In the genomic region with DNA sequence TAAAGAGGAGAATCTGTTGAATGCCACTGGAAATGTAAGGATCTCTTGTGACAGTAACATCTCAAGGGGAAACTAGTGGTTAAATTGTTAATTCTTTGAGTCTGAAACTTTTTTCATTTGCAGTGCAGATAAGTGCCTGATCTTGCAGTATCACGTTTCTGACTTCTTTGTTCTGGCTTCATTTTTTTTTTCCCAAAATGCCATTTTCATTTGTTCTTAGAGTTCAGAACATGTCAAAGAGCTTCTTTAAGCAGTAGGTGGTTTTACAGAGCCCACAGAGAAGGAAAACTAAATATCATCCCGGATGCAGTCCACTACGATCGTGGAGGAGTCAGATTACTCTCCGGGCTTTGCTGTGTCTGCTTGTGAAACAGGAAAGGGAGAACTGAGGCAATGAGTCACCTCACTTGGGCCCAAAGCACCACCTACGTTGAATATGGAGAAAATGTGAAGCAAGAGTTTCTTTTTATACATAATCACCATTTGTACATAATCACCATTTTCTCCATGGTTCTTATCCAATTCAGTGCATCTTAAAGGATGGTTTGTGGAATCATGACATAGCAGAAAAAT, we compare ENCODE assay signal across 13 cellular contexts. TPM values are rescaled to one million over a fixed set of nuclear protein-coding genes. Genes with fewer than 3 reads are reported as not detected.
DNase-seq lines count a peak whose midpoint lies in the region; ATAC-seq and TF ChIP-seq lines count a peak whose summit lies in the region.
"Had no signal": no experiment of that assay in that cellular context is flagged by ENCODE, and none has a peak within 500 bp of the region (broad histone marks: within the 10 kb centered on the region; RNA-seq: fewer than 3 reads in every experiment).

No MANE protein-coding gene starts in this region.

- peak overlapping the region; percentile 91 for H3K27ac Mint-ChIP-seq in HFFc6
- H3K27ac Mint-ChIP-seq: activated naive CD8-positive, alpha-beta T cell treated with anti-CD3 and anti-CD28 coated beads, Interleukin-2, amount 50 U/mL, for 24 hours had no signal

- ATAC-seq in RWPE2 (ENCODE audit: low read depth) (peak; percentile 71), right cardiac atrium (no peak), HG02885 (IDR thresholded peaks at IDR 0.05; ENCODE audit: poor library complexity, unreplicated experiment) (no peak)
- ATAC-seq: activated naive CD8-positive, alpha-beta T cell treated with anti-CD3 and anti-CD28 coated beads, Interleukin-2, amount 50 U/mL, for 24 hours had no signal

- H3K9ac ChIP-seq in smooth muscle cell (ENCODE audit: low read depth): no peak overlapping the region

- H3K36me3 Mint-ChIP-seq in HFFc6 (ENCODE audit: low read depth): peaks cover 72% of the 10 kb centered on the region

- peak; percentile 77 for DNase-seq in HFFc6
- no peak for DNase-seq in RWPE2 (ENCODE audit: low spot score)
- peak; percentile 59 for DNase-seq in epithelial cell of prostate (ENCODE audit: low read depth, low spot score)
- DNase-seq in smooth muscle cell (lab: John Stamatoyannopoulos, UW; ENCODE audit: unreplicated experiment): no peak
- DNase-seq in right cardiac atrium: no peak
- DNase-seq in RKO (ENCODE audit: low spot score): no peak
- DNase-seq: activated CD8-positive, alpha-beta memory T cell treated with anti-CD3 and anti-CD28 coated beads for 24 hours; activated naive CD8-positive, alpha-beta T cell treated with anti-CD3 and anti-CD28 coated beads, Interleukin-2, amount 50 U/mL, for 24 hours; DMS53; islet precursor cell; stimulated activated CD4-positive, alpha-beta T cell treated with anti-CD3 and anti-CD28 coated beads, Interleukin-4, amount 100 ng/mL, for 4 hours had no signal

- H3K4me3 ChIP-seq in RWPE2 (ENCODE audit: severe bottlenecking) (no peak overlapping the region), smooth muscle cell (no peak overlapping the region), right cardiac atrium (ENCODE audit: low read length) (no peak overlapping the region)
- H3K4me3 ChIP-seq: suprapubic skin had no signal

- peaks cover 74% of the 10 kb centered on the region for H3K79me2 ChIP-seq in smooth muscle cell (ENCODE audit: low read depth)

- intact Hi-C loops in right cardiac atrium (cut with DNase I): no loop called here

- peaks cover 2% of the 10 kb centered on the region for H3K27me3 Mint-ChIP-seq in HFFc6 (ENCODE audit: insufficient read depth)

- H2AFZ ChIP-seq in smooth muscle cell (ENCODE audit: low read depth): no peak overlapping the region

- H3K36me3 ChIP-seq in RWPE2 (ENCODE audit: low read depth): peaks cover 98% of the 10 kb centered on the region
- peaks cover 5% of the 10 kb centered on the region for H3K36me3 ChIP-seq in smooth muscle cell (ENCODE audit: low read depth)
- H3K36me3 ChIP-seq: suprapubic skin had no signal

- no peaks in the 10 kb centered on the region for H3K9me3 Mint-ChIP-seq in HFFc6
- H3K9me3 Mint-ChIP-seq: activated naive CD8-positive, alpha-beta T cell treated with anti-CD3 and anti-CD28 coated beads, Interleukin-2, amount 50 U/mL, for 24 hours had no signal

- H3K4me1 ChIP-seq in RWPE2 (ENCODE audit: insufficient read depth, poor library complexity, severe bottlenecking) (peaks cover 46% of the 10 kb centered on the region), smooth muscle cell (ENCODE audit: low read depth) (peaks cover 7% of the 10 kb centered on the region), right cardiac atrium (ENCODE audit: control insufficient read depth, insufficient read depth, low read length) (no peaks in the 10 kb centered on the region)
- H3K4me1 ChIP-seq: suprapubic skin had no signal

- peak overlapping the region; percentile 66 for H3K4me3 Mint-ChIP-seq in HFFc6
- H3K4me3 Mint-ChIP-seq: activated naive CD8-positive, alpha-beta T cell treated with anti-CD3 and anti-CD28 coated beads, Interleukin-2, amount 50 U/mL, for 24 hours had no signal

- no peaks in the 10 kb centered on the region for H3K9me3 ChIP-seq in RWPE2 (ENCODE audit: severe bottlenecking)
- no peaks in the 10 kb centered on the region for H3K9me3 ChIP-seq in smooth muscle cell (replicated peaks; ENCODE audit: low read depth)
- no peaks in the 10 kb centered on the region for H3K9me3 ChIP-seq in right cardiac atrium (ENCODE audit: control insufficient read depth, low read length)
- H3K9me3 ChIP-seq: suprapubic skin had no signal

- peaks cover 53% of the 10 kb centered on the region for H3F3A ChIP-seq in smooth muscle cell (ENCODE audit: low read depth)

- no peaks in the 10 kb centered on the region for H3K27me3 ChIP-seq in RWPE2 (ENCODE audit: insufficient read depth, poor library complexity, severe bottlenecking)
- H3K27me3 ChIP-seq in smooth muscle cell (ENCODE audit: low read depth): no peaks in the 10 kb centered on the region
- H3K27me3 ChIP-seq in right cardiac atrium (ENCODE audit: control insufficient read depth, insufficient read depth): no peaks in the 10 kb centered on the region
- H3K27me3 ChIP-seq: suprapubic skin had no signal

- TF ChIP-seq CTCF in HFFc6 (IDR thresholded peaks at IDR 0.05): no peak
- TF ChIP-seq CTCF in RWPE2 (IDR thresholded peaks at IDR 0.05; ENCODE audit: poor library complexity, severe bottlenecking): no peak
- TF ChIP-seq CTCF in smooth muscle cell (IDR thresholded peaks at IDR 0.05; ENCODE audit: borderline replicate concordance, insufficient read depth, poor library complexity, severe bottlenecking): no peak

- 5% methylated on average over 6 of the region's 6 CpGs for WGBS in smooth muscle cell (ENCODE audit: low lambda C conversion rate)
- 62% methylated on average over 6 of the region's 6 CpGs for WGBS in right cardiac atrium

- H3K27ac ChIP-seq in RWPE2 (ENCODE audit: poor library complexity, severe bottlenecking): peak overlapping the region; percentile 67
- H3K27ac ChIP-seq in epithelial cell of prostate: peak overlapping the region; percentile 75
- peak overlapping the region; percentile 73 for H3K27ac ChIP-seq in smooth muscle cell (ENCODE audit: low read depth)
- H3K27ac ChIP-seq in right cardiac atrium (ENCODE audit: low read length): no peak overlapping the region
- H3K27ac ChIP-seq: suprapubic skin had no signal

- peak overlapping the region; percentile 56 for H3K4me2 ChIP-seq in smooth muscle cell

- H4K20me1 ChIP-seq in smooth muscle cell (ENCODE audit: low read depth): no peaks in the 10 kb centered on the region

- H3K4me1 Mint-ChIP-seq in HFFc6 (ENCODE audit: low read depth): peaks cover 96% of the 10 kb centered on the region
- H3K4me1 Mint-ChIP-seq: activated naive CD8-positive, alpha-beta T cell treated with anti-CD3 and anti-CD28 coated beads, Interleukin-2, amount 50 U/mL, for 24 hours had no signal

RNA-seq across cellular contexts. Expression of a gene that starts 43.9 kb away (rescaled TPM):
- 100 to 1,000 TPM in 5 of 6 experiments, 10 to 100 TPM in 1; 83.8 to 170 (median 167) TPM for total RNA-seq in HFFc6 (2021; fragmentation: NEBNext Ultra II Directional; extraction: Animal tissue kit (Norgen Biotek cat#: 25700))
- total RNA-seq in smooth muscle cell (354 and 393 TPM in 2 replicates), right cardiac atrium (not detected)
- polyA plus RNA-seq in smooth muscle cell (44.9 and 54.8 TPM in 2 replicates), right cardiac atrium (0.07 TPM)

Comparison
In these comparisons a context has a peak if more than half of its experiments do, and no peak if none do; other contexts are left out.
1. DNase-seq: peak in HFFc6 (single experiment) and epithelial cell of prostate (single experiment); none in RWPE2 (single experiment), smooth muscle cell (single experiment), right cardiac atrium (0 of 3) and RKO (single experiment).
2. RNA of a gene that starts 43.9 kb away (total RNA-seq): 354 to 393 TPM in smooth muscle cell and 83.8 to 170 TPM in HFFc6; not detected in right cardiac atrium; every median in the first group is over 10 times any median in the second.